In the genomic region with DNA sequence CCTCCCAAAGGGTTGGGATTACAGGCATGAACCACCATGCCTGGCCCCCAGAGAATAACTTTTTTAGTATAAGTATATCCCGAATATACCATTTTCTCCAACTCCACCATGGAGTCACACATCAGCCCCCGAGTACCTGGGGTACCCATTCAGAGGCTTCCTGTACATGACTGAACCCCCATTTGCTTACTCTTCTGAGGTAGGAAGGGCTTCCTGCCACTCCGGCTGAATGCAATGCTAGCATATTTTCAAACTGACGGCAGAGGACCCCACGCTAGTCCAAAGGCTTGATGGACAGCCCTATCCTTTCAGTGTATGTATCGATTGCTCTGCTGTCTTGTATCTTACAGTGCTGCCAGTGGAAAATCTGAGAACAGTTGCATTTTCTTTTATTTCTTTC, we compare ENCODE assay signal across 9 cellular contexts.
"Had no signal": no experiment of that assay in that cellular context is flagged by ENCODE, and none has a peak within 500 bp of the region (broad histone marks: within the 10 kb centered on the region; RNA-seq: fewer than 3 reads in every experiment).

No MANE protein-coding gene starts in this region.

- H3K27ac Mint-ChIP-seq: HFFc6 had no signal

- DNase-seq: GM23248, GOT3, H7, HFFc6 had no signal

- H3K9me3 ChIP-seq: HAP-1 had no signal

- H3K36me3 ChIP-seq: HAP-1 had no signal

- H3K4me1 ChIP-seq: HAP-1 had no signal

- H3K4me3 Mint-ChIP-seq: HFFc6 had no signal

- ATAC-seq: HCT116, HepG2, K562 had no signal

- H3K4me3 ChIP-seq: GM23248, HAP-1, K562 had no signal

- H3K27ac ChIP-seq: GM23248, HL-60 had no signal

- H3K9ac ChIP-seq: GM23248 had no signal

- H2AFZ ChIP-seq: GM23248 had no signal
